17 cellular contexts compared by ENCODE assay signal in genomic region chr4:146335763-146336412, GRCh38.
DNase-seq lines count a peak whose midpoint lies in the region; ATAC-seq, FAIRE-seq and TF ChIP-seq lines count a peak whose summit lies in the region.
"Had no signal": no experiment of that assay in that cellular context is flagged by ENCODE, and none has a peak within 500 bp of the region (broad histone marks: within the 10 kb centered on the region; RNA-seq: fewer than 3 reads in every experiment).

No MANE protein-coding gene starts in this region.

- H3K27me3 ChIP-seq in bronchial epithelial cell (ENCODE audit: control insufficient read depth, insufficient read depth, low read length) (no peaks in the 10 kb centered on the region), liver (ENCODE audit: control insufficient read depth in 4 of 4, insufficient read depth in 4 of 4, low read length in 3 of 4) (peaks cover 0 to 4% (median 0%) of the 10 kb centered on the region in 4 donors)
- H3K27me3 ChIP-seq: SJSA1, spleen had no signal

- H3K27ac ChIP-seq in liver (ENCODE audit: low read depth in 1 of 2, low read length in 2 of 2): no peak overlapping the region
- H3K27ac ChIP-seq: SJSA1, spleen had no signal

- peak in 1 of 2 donors; percentile 10 for TF ChIP-seq RAD21 in liver (IDR thresholded peaks at IDR 0.05)

- DNase-seq in Daoy (ENCODE audit: low read depth): peak; percentile 2
- DNase-seq in LHCN-M2 (ENCODE audit: low read depth): peak; percentile 39
- DNase-seq in bronchial epithelial cell (ENCODE audit: low read depth): peak; percentile 74
- no peak for DNase-seq in GM19238 (ENCODE audit: insufficient read length, low spot score)
- DNase-seq in NCI-H2196 treated with DMSO at 0.1 percent for 48 hours (lab: John Stamatoyannopoulos, UW; ENCODE audit: unreplicated experiment): no peak
- DNase-seq: caudate nucleus; DMS 273 treated with DMSO at 0.1 percent for 48 hours; effector memory CD4-positive, alpha-beta T cell; kidney; natural killer cell; NCI-H2029 treated with DMSO at 0.1 percent for 48 hours; NCI-H526 treated with DMSO at 0.1 percent for 48 hours; spleen had no signal

- FAIRE-seq in bronchial epithelial cell (lab: Jason Lieb, UNC): no peak
- FAIRE-seq: kidney had no signal

- H3K9me3 ChIP-seq in liver (ENCODE audit: control insufficient read depth in 4 of 4, low read length in 3 of 4): no peaks in the 10 kb centered on the region
- H3K9me3 ChIP-seq: SJSA1, spleen had no signal

- H3K9ac ChIP-seq in liver (ENCODE audit: low read depth in 1 of 2, low read length in 2 of 2): no peak overlapping the region

- peaks cover 7 to 15% (median 11%) of the 10 kb centered on the region in 4 donors for H3K4me1 ChIP-seq in liver (ENCODE audit: control insufficient read depth in 4 of 4, insufficient read depth in 4 of 4, low read length in 3 of 4)

- 46% methylated on average over 3 of the region's 3 CpGs for WGBS in liver

- H3K36me3 ChIP-seq in bronchial epithelial cell (ENCODE audit: control insufficient read depth, insufficient read depth, low read length): no peaks in the 10 kb centered on the region
- no peaks in the 10 kb centered on the region for H3K36me3 ChIP-seq in liver (ENCODE audit: control insufficient read depth in 4 of 4, insufficient read depth in 3 of 4, low read depth in 1 of 4, low read length in 3 of 4)
- H3K36me3 ChIP-seq: SJSA1 had no signal

- no peak for ATAC-seq in HG03139 (IDR thresholded peaks at IDR 0.05; ENCODE audit: unreplicated experiment)
- ATAC-seq: activated CD4-positive, CD25-positive, alpha-beta regulatory T cell treated with anti-CD3 and anti-CD28 coated beads, Interleukin-2, amount 50 U/mL, for 24 hours; natural killer cell had no signal

- no peak overlapping the region for H3K4me3 ChIP-seq in bronchial epithelial cell (ENCODE audit: low read depth, low read length)
- H3K4me3 ChIP-seq in liver (ENCODE audit: low read depth in 1 of 3, low read length in 3 of 3): no peak overlapping the region
- H3K4me3 ChIP-seq: SJSA1, spleen had no signal

- TF ChIP-seq CTCF in bronchial epithelial cell (IDR thresholded peaks at IDR 0.05; ENCODE audit: insufficient read depth, low read length, severe bottlenecking) (no peak), liver (IDR thresholded peaks at IDR 0.05; ENCODE audit: low read depth, low read length, missing input control) (no peak)

TF ChIP-seq in liver, 16 proteins besides CTCF, POLR2A, EP300 and RAD21:
- TF ChIP-seq RXRA (IDR thresholded peaks at IDR 0.05) (peak in 1 of 2 donors; percentile 22), SP1 (IDR thresholded peaks at IDR 0.05) (no peak), REST (IDR thresholded peaks at IDR 0.05) (no peak), YY1 (IDR thresholded peaks at IDR 0.05) (peak; percentile 40), FOXA1 (IDR thresholded peaks at IDR 0.05) (peak; percentile 31), GABPA (IDR thresholded peaks at IDR 0.05 in 1 of 2, conservative IDR thresholded peaks at IDR 0.05 in 1 of 2) (no peak), HNF4A (conservative IDR thresholded peaks at IDR 0.05) (peak; percentile 39 to 52), TAF1 (conservative IDR thresholded peaks at IDR 0.05) (no peak), ATF3 (IDR thresholded peaks at IDR 0.05) (no peak), MAX (IDR thresholded peaks at IDR 0.05) (no peak), ZBTB33 (IDR thresholded peaks at IDR 0.05) (no peak), JUND (IDR thresholded peaks at IDR 0.05) (peak in 1 of 2 donors; percentile 27), FOXA2 (IDR thresholded peaks at IDR 0.05) (peak; percentile 39), NR2F2 (IDR thresholded peaks at IDR 0.05) (no peak), EGR1 (IDR thresholded peaks at IDR 0.05; ENCODE audit: low read depth in 2 of 2) (no peak), HNF4G (IDR thresholded peaks at IDR 0.05) (no peak)

Comparison
In these comparisons a context has a peak if more than half of its experiments do, and no peak if none do; other contexts are left out.
1. DNase-seq: peak in Daoy (single experiment), LHCN-M2 (single experiment) and bronchial epithelial cell (single experiment); none in GM19238 (single experiment) and NCI-H2196 treated with DMSO at 0.1 percent for 48 hours (single experiment).